Comparison of ENCODE assay signal across 16 cellular contexts in genomic region chr13:21395953-21396352, GRCh38.
DNase-seq lines count a peak whose midpoint lies in the region; ATAC-seq, FAIRE-seq and TF ChIP-seq lines count a peak whose summit lies in the region.
"Had no signal": no experiment of that assay in that cellular context is flagged by ENCODE, and none has a peak within 500 bp of the region (broad histone marks: within the 10 kb centered on the region; RNA-seq: fewer than 3 reads in every experiment).

No MANE protein-coding gene starts in this region.

- FAIRE-seq in D721Med (lab: Jason Lieb, UNC): no peak
- FAIRE-seq: H54, HepG2 had no signal

- H3K9me2 ChIP-seq in SK-N-SH: no peaks in the 10 kb centered on the region

- no peak for TF ChIP-seq CTCF in D721Med (IDR thresholded peaks at IDR 0.05; ENCODE audit: insufficient read depth, missing control alignments)
- TF ChIP-seq CTCF in SK-N-SH (IDR thresholded peaks at IDR 0.05): no peak

- H3K4me3 Mint-ChIP-seq in activated CD4-positive, alpha-beta memory T cell treated with anti-CD3 and anti-CD28 coated beads for 36 hours: no peak overlapping the region
- H3K4me3 Mint-ChIP-seq in central memory CD8-positive, alpha-beta T cell: no peak overlapping the region
- H3K4me3 Mint-ChIP-seq: endodermal cell had no signal

- DNase-seq in Jurkat, Clone E6-1 (ENCODE audit: low read depth, low spot score): peak; percentile 80
- peak; percentile 65 for DNase-seq in activated CD4-positive, alpha-beta memory T cell treated with anti-CD3 and anti-CD28 coated beads for 36 hours
- DNase-seq in central memory CD8-positive, alpha-beta T cell (ENCODE audit: low spot score in 2 of 2): no peak
- DNase-seq in D721Med (ENCODE audit: insufficient read length, low spot score) (no peak), SK-N-SH (no peak), left lobe of liver (ENCODE audit: low spot score) (no peak)
- DNase-seq: endodermal cell, NCI-H1092 treated with DMSO at 0.1 percent for 48 hours, NCI-H2171, sigmoid colon had no signal

- TF ChIP-seq RAD21 in SK-N-SH (IDR thresholded peaks at IDR 0.05; ENCODE audit: low read length): no peak

- H3K9me3 ChIP-seq in BLaER1: no peaks in the 10 kb centered on the region
- H3K9me3 ChIP-seq in SK-N-SH: no peaks in the 10 kb centered on the region
- H3K9me3 ChIP-seq: sigmoid colon, suprapubic skin had no signal

- no peak overlapping the region for H2AFZ ChIP-seq in SK-N-SH (ENCODE audit: low read depth)

- H3K4me1 Mint-ChIP-seq in activated CD4-positive, alpha-beta memory T cell treated with anti-CD3 and anti-CD28 coated beads for 36 hours (ENCODE audit: low read depth): peaks cover 34% of the 10 kb centered on the region
- H3K4me1 Mint-ChIP-seq in central memory CD8-positive, alpha-beta T cell: peaks cover 34% of the 10 kb centered on the region
- H3K4me1 Mint-ChIP-seq: endodermal cell had no signal

- peaks cover 18% of the 10 kb centered on the region for H3K4me1 ChIP-seq in BLaER1
- peaks cover 0 to 16% of the 10 kb centered on the region in 2 experiments; a peak in 1 of 4 replicates for H3K4me1 ChIP-seq in SK-N-SH (ENCODE audit: control insufficient read depth in 1 of 2, insufficient read depth in 2 of 2, low read depth in 1 of 2, low read length in 1 of 2)
- H3K4me1 ChIP-seq: sigmoid colon, suprapubic skin had no signal

- H3K36me3 Mint-ChIP-seq in activated CD4-positive, alpha-beta memory T cell treated with anti-CD3 and anti-CD28 coated beads for 36 hours: peaks cover 21% of the 10 kb centered on the region
- peaks cover 28% of the 10 kb centered on the region for H3K36me3 Mint-ChIP-seq in central memory CD8-positive, alpha-beta T cell (ENCODE audit: insufficient read depth)

- 89% methylated on average over 3 of the region's 3 CpGs for WGBS in SK-N-SH (ENCODE audit: low lambda C conversion rate)

- peaks cover 7% of the 10 kb centered on the region for H3F3A ChIP-seq in SK-N-SH (replicated peaks; ENCODE audit: insufficient read depth)

- H3K27me3 Mint-ChIP-seq in activated CD4-positive, alpha-beta memory T cell treated with anti-CD3 and anti-CD28 coated beads for 36 hours: no peaks in the 10 kb centered on the region
- H3K27me3 Mint-ChIP-seq in central memory CD8-positive, alpha-beta T cell: no peaks in the 10 kb centered on the region

- POLR2A ChIA-PET in activated CD4-positive, alpha-beta memory T cell treated with anti-CD3 and anti-CD28 coated beads for 36 hours (lab: Charles Lee): no interaction called here
- POLR2A ChIA-PET in SK-N-SH (lab: Yijun Ruan, JAX): no interaction called here

- intact Hi-C loops in activated CD4-positive, alpha-beta memory T cell treated with anti-CD3 and anti-CD28 coated beads for 36 hours (cut with micrococcal nuclease): no loop called here

- TF ChIP-seq EP300 in SK-N-SH (IDR thresholded peaks at IDR 0.05; ENCODE audit: borderline replicate concordance in 1 of 2, low read depth in 1 of 2, low read length in 1 of 2): no peak

- H3K36me3 ChIP-seq in BLaER1: peaks cover 70% of the 10 kb centered on the region
- H3K36me3 ChIP-seq in SK-N-SH (replicated peaks in 1 of 2; ENCODE audit: control insufficient read depth in 1 of 2, insufficient read depth in 2 of 2, low read length in 1 of 2): peaks cover 3 to 29% of the 10 kb centered on the region in 2 experiments

- peak overlapping the region; percentile 43 for H3K27ac Mint-ChIP-seq in activated CD4-positive, alpha-beta memory T cell treated with anti-CD3 and anti-CD28 coated beads for 36 hours
- peak overlapping the region; percentile 88 for H3K27ac Mint-ChIP-seq in central memory CD8-positive, alpha-beta T cell (ENCODE audit: low read depth)
- H3K27ac Mint-ChIP-seq: endodermal cell had no signal

- H3K4me3 ChIP-seq in BLaER1 (no peak overlapping the region), SK-N-SH (ENCODE audit: low read depth in 2 of 2, low read length in 1 of 2) (no peak overlapping the region)
- H3K4me3 ChIP-seq in Jurkat, Clone E6-1 (ENCODE audit: low read length): peak overlapping the region; percentile 17
- H3K4me3 ChIP-seq: sigmoid colon, suprapubic skin had no signal

- no peak overlapping the region for H3K9ac ChIP-seq in BLaER1
- no peak overlapping the region for H3K9ac ChIP-seq in SK-N-SH

- H4K20me1 ChIP-seq in BLaER1 (no peaks in the 10 kb centered on the region), SK-N-SH (ENCODE audit: insufficient read depth) (no peaks in the 10 kb centered on the region)

- H3K27ac ChIP-seq in BLaER1: no peak overlapping the region
- no peak overlapping the region for H3K27ac ChIP-seq in SK-N-SH (ENCODE audit: low read depth in 2 of 2, low read length in 1 of 2)
- H3K27ac ChIP-seq: sigmoid colon, suprapubic skin, VCaP had no signal

- CTCF ChIA-PET in activated CD4-positive, alpha-beta memory T cell treated with anti-CD3 and anti-CD28 coated beads for 36 hours (lab: Charles Lee): no interaction called here
- CTCF ChIA-PET in SK-N-SH (lab: Yijun Ruan, JAX): no interaction called here

- H3K27me3 ChIP-seq in BLaER1 (no peaks in the 10 kb centered on the region), SK-N-SH (ENCODE audit: insufficient read depth) (no peaks in the 10 kb centered on the region)
- H3K27me3 ChIP-seq: sigmoid colon, suprapubic skin had no signal

- H3K4me2 ChIP-seq in BLaER1 (peak overlapping the region; percentile 35), SK-N-SH (no peak overlapping the region)

- no peaks in the 10 kb centered on the region for H3K9me3 Mint-ChIP-seq in activated CD4-positive, alpha-beta memory T cell treated with anti-CD3 and anti-CD28 coated beads for 36 hours
- H3K9me3 Mint-ChIP-seq in central memory CD8-positive, alpha-beta T cell: no peaks in the 10 kb centered on the region
- H3K9me3 Mint-ChIP-seq: endodermal cell had no signal

- H3K79me2 ChIP-seq in SK-N-SH (ENCODE audit: insufficient read depth): no peaks in the 10 kb centered on the region

- no peak for ATAC-seq in central memory CD8-positive, alpha-beta T cell (replicated peaks; ENCODE audit: extremely low read depth, poor library complexity, severe bottlenecking)
- ATAC-seq in left lobe of liver: no peak
- ATAC-seq in GM21390 (IDR thresholded peaks at IDR 0.05; ENCODE audit: unreplicated experiment): no peak
- ATAC-seq: HepG2 had no signal

TF ChIP-seq in SK-N-SH, 30 proteins besides CTCF, POLR2A, EP300 and RAD21:
- TF ChIP-seq TEAD4 (IDR thresholded peaks at IDR 0.05; ENCODE audit: borderline replicate concordance, insufficient read depth): no peak
- TF ChIP-seq FOSL2 (IDR thresholded peaks at IDR 0.05; ENCODE audit: borderline replicate concordance, low read depth): no peak
- no peak for TF ChIP-seq RFX5 (IDR thresholded peaks at IDR 0.05; ENCODE audit: low read length)
- TF ChIP-seq NRF1 (IDR thresholded peaks at IDR 0.05; ENCODE audit: low read depth, low read length): no peak
- no peak for TF ChIP-seq PBX3 (IDR thresholded peaks at IDR 0.05)
- no peak for TF ChIP-seq GATA2 (CRISPR knock-in tag; IDR thresholded peaks at IDR 0.05)
- TF ChIP-seq ELF1 (IDR thresholded peaks at IDR 0.05): no peak
- no peak for TF ChIP-seq MAX (IDR thresholded peaks at IDR 0.05; ENCODE audit: low read depth)

Comparison
In these comparisons a context has a peak if more than half of its experiments do, and no peak if none do; other contexts are left out.
1. DNase-seq: peak in Jurkat, Clone E6-1 (single experiment) and activated CD4-positive, alpha-beta memory T cell treated with anti-CD3 and anti-CD28 coated beads for 36 hours (single experiment); none in central memory CD8-positive, alpha-beta T cell (0 of 2), D721Med (single experiment), SK-N-SH (single experiment) and left lobe of liver (single experiment).